In genomic region chr1:53500184-53501064, GRCh38 we compare ENCODE assay signal across 1 cellular context.
TF ChIP-seq lines count a peak whose summit lies in the region.

No MANE protein-coding gene starts in this region.

TF ChIP-seq in HepG2, 621 proteins besides CTCF, POLR2A, EP300 and RAD21 (continued from another document):
- TF ChIP-seq, protein P1, sequence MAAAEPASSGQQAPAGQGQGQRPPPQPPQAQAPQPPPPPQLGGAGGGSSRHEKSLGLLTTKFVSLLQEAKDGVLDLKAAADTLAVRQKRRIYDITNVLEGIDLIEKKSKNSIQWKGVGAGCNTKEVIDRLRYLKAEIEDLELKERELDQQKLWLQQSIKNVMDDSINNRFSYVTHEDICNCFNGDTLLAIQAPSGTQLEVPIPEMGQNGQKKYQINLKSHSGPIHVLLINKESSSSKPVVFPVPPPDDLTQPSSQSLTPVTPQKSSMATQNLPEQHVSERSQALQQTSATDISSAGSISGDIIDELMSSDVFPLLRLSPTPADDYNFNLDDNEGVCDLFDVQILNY (CRISPR knock-in tag; conservative IDR thresholded peaks at IDR 0.05) = no peak
- TF ChIP-seq ZNF446 (CRISPR knock-in tag; IDR thresholded peaks at IDR 0.05) (no peak), ZNF280B (CRISPR knock-in tag; IDR thresholded peaks at IDR 0.05; ENCODE audit: borderline replicate concordance) (no peak), ZNF703 (CRISPR knock-in tag; IDR thresholded peaks at IDR 0.05; ENCODE audit: borderline replicate concordance) (no peak), SNAI1 (CRISPR knock-in tag; IDR thresholded peaks at IDR 0.05; ENCODE audit: borderline replicate concordance) (no peak), RFX3 (CRISPR knock-in tag; IDR thresholded peaks at IDR 0.05) (no peak), SIX1 (CRISPR knock-in tag; IDR thresholded peaks at IDR 0.05; ENCODE audit: borderline replicate concordance) (no peak)
